Comparison of ENCODE assay signal across 27 cellular contexts in genomic region chr16:51041546-51041945, GRCh38.
"Had no signal": no experiment of that assay in that cellular context is flagged by ENCODE, and none has a peak within 500 bp of the region (broad histone marks: within the 10 kb centered on the region; RNA-seq: fewer than 3 reads in every experiment).

No MANE protein-coding gene starts in this region.

- H3K27me3 ChIP-seq: colonic mucosa, esophagus squamous epithelium, foreskin keratinocyte, gastrocnemius medialis, gastroesophageal sphincter had no signal

- ATAC-seq: effector memory CD8-positive, alpha-beta T cell; esophagus mucosa; foreskin keratinocyte; gastrocnemius medialis; gastroesophageal sphincter; heart left ventricle; heart right ventricle had no signal

- H3K36me3 ChIP-seq: colonic mucosa, esophagus muscularis mucosa, esophagus squamous epithelium, gastrocnemius medialis, gastroesophageal sphincter, heart left ventricle, heart right ventricle had no signal

- H3K9me3 ChIP-seq: colonic mucosa, esophagus muscularis mucosa, esophagus squamous epithelium, gastrocnemius medialis, gastroesophageal sphincter, heart left ventricle, heart right ventricle had no signal

- FAIRE-seq: colon, endometrium, endothelial cell of umbilical vein, frontal cortex had no signal

- DNase-seq: colonic mucosa; cortex of kidney; dermis blood vessel endothelial cell; dorsolateral prefrontal cortex; effector CD4-positive, alpha-beta T cell; effector CD8-positive, alpha-beta T cell; effector memory CD4-positive, alpha-beta T cell; effector memory CD8-positive, alpha-beta T cell; endodermal cell; erythroblast; esophagus squamous epithelium; foreskin fibroblast; foreskin keratinocyte; foreskin melanocyte; gastrocnemius medialis; glutamatergic neuron; head of caudate nucleus; heart left ventricle; heart right ventricle had no signal

- H3K27ac ChIP-seq: colonic mucosa, dorsolateral prefrontal cortex, epithelial cell of prostate, esophagus muscularis mucosa, esophagus squamous epithelium, foreskin keratinocyte, gastrocnemius medialis, gastroesophageal sphincter, heart left ventricle, heart right ventricle had no signal

- H3K4me3 ChIP-seq: colonic mucosa, dorsolateral prefrontal cortex, esophagus muscularis mucosa, esophagus squamous epithelium, gastrocnemius medialis, gastroesophageal sphincter, heart left ventricle, heart right ventricle had no signal

- H3K4me1 ChIP-seq: colonic mucosa, esophagus muscularis mucosa, esophagus squamous epithelium, foreskin keratinocyte, gastrocnemius medialis, gastroesophageal sphincter, heart left ventricle, heart right ventricle had no signal
